Comparison of ENCODE assay signal across 8 cellular contexts in the genomic region with DNA sequence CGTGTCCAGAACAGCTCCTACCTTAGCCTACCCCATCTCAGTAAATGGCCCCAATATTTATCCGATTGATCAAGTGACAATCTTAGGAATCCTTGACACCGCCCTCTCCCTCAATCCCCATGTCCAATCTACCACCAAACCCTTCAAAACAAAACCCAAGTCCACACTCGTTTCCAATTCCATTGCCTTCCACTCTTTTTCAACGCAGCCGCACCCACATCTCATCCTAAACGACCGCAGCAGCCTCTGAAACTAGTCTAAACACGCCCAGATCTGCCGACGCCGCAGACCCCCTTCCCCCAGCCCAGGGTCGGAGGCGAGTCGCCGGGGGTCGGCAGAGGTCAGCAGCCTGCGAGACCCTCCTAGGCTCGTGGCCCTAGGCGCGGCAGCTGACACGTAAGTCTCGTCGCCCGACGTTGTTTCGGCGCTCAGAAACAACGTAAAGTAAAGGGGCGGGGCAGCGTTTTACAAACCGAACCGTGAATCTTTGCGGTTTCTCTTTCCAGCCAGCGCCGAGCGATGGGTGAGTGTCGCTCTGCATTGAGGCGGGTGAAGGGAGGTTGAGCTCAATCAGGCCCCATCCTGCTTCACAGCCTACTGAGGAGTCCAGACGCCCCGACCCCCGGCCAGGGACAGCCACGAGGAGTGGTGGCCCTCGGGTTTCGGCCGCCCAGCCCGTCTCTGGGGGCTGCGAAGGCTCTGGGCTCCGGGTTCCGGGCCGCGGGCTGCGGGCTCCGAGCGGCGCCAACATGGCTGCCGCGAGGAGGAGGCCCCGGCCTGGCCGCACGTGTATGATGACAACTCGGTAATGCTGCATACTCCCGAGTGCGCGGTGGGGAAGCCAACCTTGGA. TPM values are rescaled to one million over a fixed set of nuclear protein-coding genes. Genes with fewer than 3 reads are reported as not detected.
DNase-seq lines count a peak whose midpoint lies in the region; ATAC-seq and TF ChIP-seq lines count a peak whose summit lies in the region.

A gene (plus strand): TSS at position 463 of the 852 bp plus-strand sequence. CDS start 57 bp downstream, at position 520.

- H3K27ac ChIP-seq in OCI-LY1 (ENCODE audit: low read depth, low read length, poor library complexity, severe bottlenecking): peak within 1 kb of the TSS; percentile 82

- peaks cover 16% of the 10 kb centered on the region for H3K79me2 ChIP-seq in OCI-LY1 (ENCODE audit: insufficient read depth, low read length)

- H3K4me2 ChIP-seq in OCI-LY1 (ENCODE audit: low read length): peak within 1 kb of the TSS; percentile 89

- no peaks in the 10 kb centered on the region for H3K9me3 ChIP-seq in OCI-LY1 (ENCODE audit: low read length)
- H3K9me3 ChIP-seq in mononuclear cell (ENCODE audit: low read depth, low read length): no peaks in the 10 kb centered on the region

- peaks cover 10% of the 10 kb centered on the region; the same call in 1 of the 2 replicates for H3F3A ChIP-seq in OCI-LY1 (ENCODE audit: insufficient read depth, low read length)

- H2AFZ ChIP-seq in OCI-LY1 (ENCODE audit: low read length): no peak within 1 kb of the TSS

- H3K9ac ChIP-seq in OCI-LY1 (ENCODE audit: low read length): peak within 1 kb of the TSS; percentile 94

- H3K4me1 ChIP-seq in OCI-LY1 (ENCODE audit: insufficient read depth, low read length, severe bottlenecking) (peaks cover 36% of the 10 kb centered on the region), mononuclear cell (ENCODE audit: insufficient read depth, low read length) (peaks cover 37% of the 10 kb centered on the region)

- H3K36me3 ChIP-seq in OCI-LY1 (ENCODE audit: insufficient read depth, low read length): peaks cover 47% of the 10 kb centered on the region

- no peaks in the 10 kb centered on the region for H3K9me2 ChIP-seq in OCI-LY1 (ENCODE audit: low read depth, low read length)

- DNase-seq in DMS 273 (lab: John Stamatoyannopoulos, UW; ENCODE audit: unreplicated experiment): peak; percentile 98
- DNase-seq in HuH-7 (ENCODE audit: low spot score): peak; percentile 80
- DNase-seq in activated T-cell treated with anti-CD3 and anti-CD28 coated beads for 1 hour (ENCODE audit: low read depth): peak; percentile 80
- peak; percentile 95 for DNase-seq in epithelial cell of esophagus (ENCODE audit: low read depth)
- peak; percentile 74 to 81 for DNase-seq in stimulated activated CD8-positive, alpha-beta memory T cell treated with anti-CD3 and anti-CD28 coated beads, Interleukin-2, amount 100 ng/mL, for 48 hours (ENCODE audit: low read depth in 2 of 2)

- H4K20me1 ChIP-seq in OCI-LY1 (ENCODE audit: insufficient read depth, low read length): no peaks in the 10 kb centered on the region

- H3K27me3 ChIP-seq in OCI-LY1 (ENCODE audit: insufficient read depth, low read length) (no peaks in the 10 kb centered on the region), mononuclear cell (ENCODE audit: insufficient read depth, low read length) (no peaks in the 10 kb centered on the region)

- TF ChIP-seq CTCF in OCI-LY1 (IDR thresholded peaks at IDR 0.05; ENCODE audit: low read length): no peak
- no peak for TF ChIP-seq CTCF in epithelial cell of esophagus (IDR thresholded peaks at IDR 0.05; ENCODE audit: insufficient read depth, low read depth, low read length, missing control alignments)

- peak within 1 kb of the TSS; percentile 92 for H3K4me3 ChIP-seq in OCI-LY1 (ENCODE audit: low read depth, low read length, poor library complexity, severe bottlenecking)
- H3K4me3 ChIP-seq in epithelial cell of esophagus (ENCODE audit: low read length): peak within 1 kb of the TSS; percentile 98
- H3K4me3 ChIP-seq in mononuclear cell (ENCODE audit: low read length): peak within 1 kb of the TSS; percentile 97

- ATAC-seq in GM21515 (IDR thresholded peaks at IDR 0.05; ENCODE audit: unreplicated experiment): peak; percentile 82

RNA-seq across cellular contexts. Expression of the gene that starts here (rescaled TPM):
- total RNA-seq in mononuclear cell: 2,122 TPM

Comparison
In these comparisons a context has a peak if more than half of its experiments do, and no peak if none do; other contexts are left out.
1. Peak in every context shown above with its lines: DNase-seq, ATAC-seq, H3K4me3 ChIP-seq and H3K27ac ChIP-seq.